In the genomic region with DNA sequence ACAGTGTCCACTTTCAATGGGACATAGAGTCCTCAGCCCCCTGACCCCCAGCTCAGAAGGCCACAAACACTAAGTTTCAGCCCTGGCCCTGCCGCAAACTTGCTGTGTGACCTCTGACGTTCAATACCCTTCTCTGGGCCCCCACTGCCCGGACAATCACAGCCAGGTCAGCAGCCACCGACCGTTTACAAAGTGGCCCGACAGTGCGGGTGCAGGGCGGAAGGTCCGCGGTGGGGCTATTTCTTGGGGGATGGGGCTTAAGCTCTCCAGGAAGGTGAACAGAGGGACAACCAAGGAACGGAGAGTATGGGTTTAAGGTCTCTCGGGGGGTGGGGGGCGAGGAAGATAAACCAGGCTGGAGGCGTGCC, we compare ENCODE assay signal across 1 cellular context.
TF ChIP-seq lines count a peak whose summit lies in the region.

No MANE protein-coding gene starts in this region.

TF ChIP-seq in H1, 55 proteins besides CTCF, POLR2A, EP300 and RAD21:
- TF ChIP-seq KDM1A (IDR thresholded peaks at IDR 0.05; ENCODE audit: borderline replicate concordance, low read length) (peak; percentile 75; the same call in 1 of the 2 replicates), KDM5A (IDR thresholded peaks at IDR 0.05; ENCODE audit: low read length) (no peak), ASH2L (IDR thresholded peaks at IDR 0.05; ENCODE audit: low read length) (no peak), CHD1 (IDR thresholded peaks at IDR 0.05; ENCODE audit: low read depth, low read length) (no peak), TAF1 (IDR thresholded peaks at IDR 0.05; ENCODE audit: low read depth, low read length) (no peak), SP1 (IDR thresholded peaks at IDR 0.05; ENCODE audit: low read depth, low read length) (no peak), CREB1 (IDR thresholded peaks at IDR 0.05) (no peak), ZNF274 (IDR thresholded peaks at IDR 0.05; ENCODE audit: borderline replicate concordance, extremely low read depth, low read length) (no peak), HDAC2 (IDR thresholded peaks at IDR 0.05; ENCODE audit: borderline replicate concordance in 1 of 2, low read depth in 2 of 2, low read length in 2 of 2) (0 out of 4 replicates have a peak, but pooled peaks of 1 of the 2 experiments have one; percentile 30), CTBP2 (IDR thresholded peaks at IDR 0.05; ENCODE audit: borderline replicate concordance, insufficient read depth, insufficient read length, low read length) (no peak), NRF1 (IDR thresholded peaks at IDR 0.05; ENCODE audit: low read depth, low read length) (no peak), BACH1 (IDR thresholded peaks at IDR 0.05; ENCODE audit: low read length) (no peak), ATF2 (IDR thresholded peaks at IDR 0.05; ENCODE audit: low read length) (no peak)
- TF ChIP-seq, protein P1, sequence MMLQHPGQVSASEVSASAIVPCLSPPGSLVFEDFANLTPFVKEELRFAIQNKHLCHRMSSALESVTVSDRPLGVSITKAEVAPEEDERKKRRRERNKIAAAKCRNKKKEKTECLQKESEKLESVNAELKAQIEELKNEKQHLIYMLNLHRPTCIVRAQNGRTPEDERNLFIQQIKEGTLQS (IDR thresholded peaks at IDR 0.05; ENCODE audit: insufficient read depth, low read depth, low read length) = no peak
